ENCODE assay signal across 1 cellular context in genomic region chr2:31049913-31050588, GRCh38.
TF ChIP-seq lines count a peak whose summit lies in the region.

No MANE protein-coding gene starts in this region.

TF ChIP-seq in K562, 482 proteins besides CTCF, POLR2A, EP300 and RAD21 (continued from another document):
- TF ChIP-seq E2F8 (IDR thresholded peaks at IDR 0.05; ENCODE audit: low read depth, partially characterized antibody): no peak
